In genomic region chr2:215772003-215772402, GRCh38 we compare ENCODE assay signal across 12 cellular contexts.
DNase-seq lines count a peak whose midpoint lies in the region; ATAC-seq and TF ChIP-seq lines count a peak whose summit lies in the region.
"Had no signal": no experiment of that assay in that cellular context is flagged by ENCODE, and none has a peak within 500 bp of the region (broad histone marks: within the 10 kb centered on the region; RNA-seq: fewer than 3 reads in every experiment).

No MANE protein-coding gene starts in this region.

- intact Hi-C loops in testis (cut with DNase I; ENCODE audit: low total_unique reads) = no loop called here

- H3K4me3 Mint-ChIP-seq in GM23338 (no peak overlapping the region), progenitor cell of endocrine pancreas (ENCODE audit: low read depth) (no peak overlapping the region)
- H3K4me3 Mint-ChIP-seq: activated naive CD4-positive, alpha-beta T cell treated with anti-CD3 and anti-CD28 coated beads, Interleukin-2, amount 50 U/mL, for 24 hours had no signal

- peaks cover 11% of the 10 kb centered on the region for H3K4me1 ChIP-seq in GM23338 (ENCODE audit: insufficient read depth)
- peaks cover 22% of the 10 kb centered on the region for H3K4me1 ChIP-seq in testis
- H3K4me1 ChIP-seq: prostate gland had no signal

- no peaks in the 10 kb centered on the region for H4K20me1 ChIP-seq in GM23338 (replicated peaks; ENCODE audit: insufficient read depth)

- peak; percentile 12 for DNase-seq in GM23338 (ENCODE audit: low spot score)
- peak; percentile 82 for DNase-seq in SK-MEL-5 (ENCODE audit: low read depth, low spot score)
- peak; percentile 97 for DNase-seq in fibroblast of villous mesenchyme (ENCODE audit: low read depth)
- no peak for DNase-seq in progenitor cell of endocrine pancreas (ENCODE audit: low spot score, unreplicated experiment)
- no peak for DNase-seq in DMS53 (lab: John Stamatoyannopoulos, UW)
- no peak for DNase-seq in testis
- DNase-seq: activated CD4-positive, alpha-beta T cell treated with anti-CD3 and anti-CD28 coated beads, Interleukin-2, amount 50 U/mL, for 4 hours had no signal

- no peaks in the 10 kb centered on the region for H3K79me2 ChIP-seq in GM23338 (replicated peaks; ENCODE audit: insufficient read depth)

- no peaks in the 10 kb centered on the region for H3K27me3 Mint-ChIP-seq in GM23338 (ENCODE audit: insufficient read depth, low read depth, poor library complexity)
- H3K27me3 Mint-ChIP-seq in progenitor cell of endocrine pancreas = no peaks in the 10 kb centered on the region

- no peaks in the 10 kb centered on the region for H3K9me3 ChIP-seq in testis
- H3K9me3 ChIP-seq: prostate gland had no signal

- peak overlapping the region; percentile 60 for H3K4me2 ChIP-seq in GM23338

- in situ Hi-C loops in SK-MEL-5 (cut with HindIII; ENCODE audit: low pct_unique_long_range_greater_than_20kb, low sequenced_read_pairs) = no loop called here

- H3K4me3 ChIP-seq in GM23338 (no peak overlapping the region), fibroblast of villous mesenchyme (ENCODE audit: low read depth, low read length) (no peak overlapping the region), testis (no peak overlapping the region)
- H3K4me3 ChIP-seq: GM12878, prostate gland had no signal

- H3K27me3 ChIP-seq in GM23338 (ENCODE audit: insufficient read depth) = no peaks in the 10 kb centered on the region
- no peaks in the 10 kb centered on the region for H3K27me3 ChIP-seq in testis

- peaks cover 20% of the 10 kb centered on the region; the same call in 2 of the 3 replicates for H3K4me1 Mint-ChIP-seq in GM23338
- peaks cover 37% of the 10 kb centered on the region for H3K4me1 Mint-ChIP-seq in progenitor cell of endocrine pancreas (ENCODE audit: low read depth)
- H3K4me1 Mint-ChIP-seq: activated naive CD4-positive, alpha-beta T cell treated with anti-CD3 and anti-CD28 coated beads, Interleukin-2, amount 50 U/mL, for 24 hours had no signal

- 30 to 55% methylated on average over 1 of the region's 1 CpG for WGBS in testis, 2 donors

- TF ChIP-seq CTCF in GM23338 (conservative IDR thresholded peaks at IDR 0.05; ENCODE audit: low read depth in 2 of 2) (no peak), fibroblast of villous mesenchyme (IDR thresholded peaks at IDR 0.05; ENCODE audit: insufficient read depth, low read depth, low read length) (no peak), progenitor cell of endocrine pancreas (IDR thresholded peaks at IDR 0.05; ENCODE audit: unreplicated experiment) (no peak), testis (IDR thresholded peaks at IDR 0.05) (no peak)

- H3K27ac Mint-ChIP-seq in GM23338 = no peak overlapping the region
- peak overlapping the region; percentile 88 for H3K27ac Mint-ChIP-seq in progenitor cell of endocrine pancreas
- H3K27ac Mint-ChIP-seq: activated naive CD4-positive, alpha-beta T cell treated with anti-CD3 and anti-CD28 coated beads, Interleukin-2, amount 50 U/mL, for 24 hours had no signal

- H2AFZ ChIP-seq in GM23338 = no peak overlapping the region; the same call in 1 of the 2 replicates

- no peaks in the 10 kb centered on the region; the same call in 2 of the 3 replicates for H3K36me3 Mint-ChIP-seq in GM23338 (ENCODE audit: low read depth)
- H3K36me3 Mint-ChIP-seq in progenitor cell of endocrine pancreas (ENCODE audit: insufficient read depth) = peaks cover 8% of the 10 kb centered on the region
- H3K36me3 Mint-ChIP-seq: activated naive CD4-positive, alpha-beta T cell treated with anti-CD3 and anti-CD28 coated beads, Interleukin-2, amount 50 U/mL, for 24 hours had no signal

- H3K36me3 ChIP-seq in GM23338 (ENCODE audit: insufficient read depth) = no peaks in the 10 kb centered on the region; the same call in 1 of the 2 replicates
- H3K36me3 ChIP-seq in testis (ENCODE audit: low read depth, missing control alignments) = no peaks in the 10 kb centered on the region
- H3K36me3 ChIP-seq: prostate gland had no signal

- H3K9me3 Mint-ChIP-seq in GM23338 = no peaks in the 10 kb centered on the region; the same call in 2 of the 3 replicates
- peaks cover 23% of the 10 kb centered on the region for H3K9me3 Mint-ChIP-seq in progenitor cell of endocrine pancreas (ENCODE audit: low read depth)

- H3K27ac ChIP-seq in GM23338 (ENCODE audit: low read depth) = no peak overlapping the region
- H3K27ac ChIP-seq in testis = peak overlapping the region in 1 of 2 donors; percentile 28

- no peak for TF ChIP-seq POLR2A in testis (IDR thresholded peaks at IDR 0.05)

- no peaks in the 10 kb centered on the region for H3F3A ChIP-seq in GM23338 (replicated peaks; ENCODE audit: low read depth)

- ATAC-seq in GM23338 (peak; percentile 50; the same call in 2 of the 3 replicates), HG02981 (IDR thresholded peaks at IDR 0.05; ENCODE audit: unreplicated experiment) (no peak), GM19351 (IDR thresholded peaks at IDR 0.05; ENCODE audit: unreplicated experiment) (no peak)
- ATAC-seq: GM12878 had no signal

- H3K9me2 ChIP-seq in GM23338 (ENCODE audit: insufficient read depth) = peaks cover 5% of the 10 kb centered on the region; the same call in 1 of the 2 replicates

TF ChIP-seq in GM23338, 12 proteins besides CTCF, POLR2A, EP300 and RAD21:
- no peak for TF ChIP-seq ZNF114 (CRISPR knock-in tag; IDR thresholded peaks at IDR 0.05)
TF ChIP-seq in GM23338: peak in this region for 0.

Comparison
In these comparisons a context has a peak if more than half of its experiments do, and no peak if none do; other contexts are left out.
1. DNase-seq: peak in GM23338 (single experiment), SK-MEL-5 (single experiment) and fibroblast of villous mesenchyme (single experiment); none in progenitor cell of endocrine pancreas (single experiment), DMS53 (single experiment) and testis (single experiment).